Comparison of ENCODE assay signal across 23 cellular contexts in the genomic region with DNA sequence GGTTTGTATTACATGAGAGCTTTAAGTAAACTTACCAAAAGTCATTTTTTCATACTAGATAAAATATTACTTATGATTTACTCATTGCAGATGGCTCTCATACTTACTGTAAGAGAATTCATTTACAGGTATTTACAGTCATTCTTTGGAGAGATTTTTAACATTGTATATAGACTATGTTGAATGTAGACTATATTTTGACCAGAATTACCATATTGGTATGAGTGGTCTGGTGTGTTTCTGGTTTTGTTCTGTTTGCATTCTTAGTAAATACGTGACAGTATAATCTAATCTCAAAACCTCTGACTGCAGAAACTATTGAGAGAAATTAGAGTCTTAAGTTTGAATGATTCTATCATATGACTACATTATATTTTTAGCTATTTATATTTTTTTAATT.
DNase-seq lines count a peak whose midpoint lies in the region; ATAC-seq, FAIRE-seq and TF ChIP-seq lines count a peak whose summit lies in the region.
"Had no signal": no experiment of that assay in that cellular context is flagged by ENCODE, and none has a peak within 500 bp of the region (broad histone marks: within the 10 kb centered on the region; RNA-seq: fewer than 3 reads in every experiment).

No MANE protein-coding gene starts in this region.

- in situ Hi-C loops in K562 (cut with MboI) = no loop called here

- H3K4me2 ChIP-seq in SK-N-SH (no peak overlapping the region), K562 (ENCODE audit: insufficient read depth, low read length) (no peak overlapping the region)
- H3K4me2 ChIP-seq: A549 had no signal

- peaks cover 4% of the 10 kb centered on the region for H3K9me3 Mint-ChIP-seq in natural killer cell treated with Interleukin-12 subunit alpha and Interleukin-12 subunit beta and Interleukin-15 and Interleukin-18, amount 100 ng/mL, for 72 hours
- H3K9me3 Mint-ChIP-seq in natural killer cell (no peaks in the 10 kb centered on the region), HFFc6 (no peaks in the 10 kb centered on the region)
- H3K9me3 Mint-ChIP-seq: CD4-positive, alpha-beta T cell had no signal

- FAIRE-seq in K562 (lab: Jason Lieb, UNC) = no peak
- FAIRE-seq: A549, D721Med, GM12892, H54, HepG2 had no signal

- intact Hi-C loops in natural killer cell (cut with micrococcal nuclease) (no loop called here), K562 (cut with micrococcal nuclease) (no loop called here)

- ATAC-seq in SK-N-SH treated with all-trans-retinoic acid at 6 μM for 48 hours = no peak
- peak; percentile 15 to 51 for ATAC-seq in natural killer cell treated with Interleukin-12 subunit alpha and Interleukin-12 subunit beta and Interleukin-15 and Interleukin-18, amount 100 ng/mL, for 72 hours
- ATAC-seq in natural killer cell = no peak
- ATAC-seq in K562 = peak; percentile 13; the same call in 1 of the 3 replicates
- no peak for ATAC-seq in HG03460 (IDR thresholded peaks at IDR 0.05; ENCODE audit: unreplicated experiment)
- ATAC-seq: A549, HepG2 had no signal

- H3K27me3 ChIP-seq in SK-N-SH (ENCODE audit: insufficient read depth) (no peaks in the 10 kb centered on the region), K562 (ENCODE audit: control insufficient read depth in 2 of 2, insufficient read depth in 2 of 2, low read length in 2 of 2) (no peaks in the 10 kb centered on the region)

- 100% methylated on average over 1 of the region's 1 CpG for WGBS in SK-N-SH (ENCODE audit: low lambda C conversion rate)
- 89% methylated on average over 1 of the region's 1 CpG for WGBS in K562 (ENCODE audit: insufficient coverage, low coverage, missing lambda C conversion rate)

- H3K36me3 ChIP-seq in SK-N-SH (replicated peaks in 1 of 2; ENCODE audit: control insufficient read depth in 1 of 2, insufficient read depth in 2 of 2, low read length in 1 of 2) (peaks cover 9 to 25% of the 10 kb centered on the region in 2 experiments), K562 (ENCODE audit: control insufficient read depth, insufficient read depth, low read length) (peaks cover 66% of the 10 kb centered on the region)

- TF ChIP-seq CTCF in SK-N-SH (IDR thresholded peaks at IDR 0.05) (no peak), natural killer cell (IDR thresholded peaks at IDR 0.05) (no peak), K562 (IDR thresholded peaks at IDR 0.05 in 2 of 3, conservative IDR thresholded peaks at IDR 0.05 in 1 of 3; ENCODE audit: insufficient read depth in 2 of 3, low read depth in 1 of 3, low read length in 3 of 3) (no peak), HFFc6 (IDR thresholded peaks at IDR 0.05) (no peak)

- H3K9ac ChIP-seq in SK-N-SH (no peak overlapping the region), K562 (ENCODE audit: insufficient read depth in 1 of 2, low read depth in 2 of 2, low read length in 2 of 2) (no peak overlapping the region)
- H3K9ac ChIP-seq: GM23248 had no signal

- no peak overlapping the region for H3K27ac Mint-ChIP-seq in natural killer cell treated with Interleukin-12 subunit alpha and Interleukin-12 subunit beta and Interleukin-15 and Interleukin-18, amount 100 ng/mL, for 72 hours
- H3K27ac Mint-ChIP-seq in natural killer cell = peak overlapping the region in 1 of 2 donors; percentile 70
- H3K27ac Mint-ChIP-seq in HFFc6 = no peak overlapping the region
- H3K27ac Mint-ChIP-seq: CD4-positive, alpha-beta T cell; IgD-negative memory B cell had no signal

- H3K9me3 ChIP-seq in SK-N-SH (no peaks in the 10 kb centered on the region), K562 (replicated peaks; ENCODE audit: control insufficient read depth, insufficient read depth, low read depth, low read length) (no peaks in the 10 kb centered on the region)
- H3K9me3 ChIP-seq: A549, Caco-2 had no signal

- no TSS peak for BruUV-seq in K562 (replicated peaks; lab: Mats Ljungman, UMichigan)

- H3K36me3 Mint-ChIP-seq in natural killer cell treated with Interleukin-12 subunit alpha and Interleukin-12 subunit beta and Interleukin-15 and Interleukin-18, amount 100 ng/mL, for 72 hours = no peaks in the 10 kb centered on the region
- H3K36me3 Mint-ChIP-seq in natural killer cell = no peaks in the 10 kb centered on the region
- H3K36me3 Mint-ChIP-seq in HFFc6 (ENCODE audit: low read depth) = peaks cover 11% of the 10 kb centered on the region

- H3K27ac ChIP-seq in SK-N-SH (ENCODE audit: low read depth in 2 of 2, low read length in 1 of 2) (no peak overlapping the region), K562 (ENCODE audit: extremely low read depth, low read depth, low read length) (peak overlapping the region; percentile 12; the same call in 1 of the 3 replicates), caudate nucleus (ENCODE audit: low read depth, low read length) (no peak overlapping the region)
- H3K27ac ChIP-seq: 22Rv1, A549, C4-2B, GM23248 had no signal

- no peaks in the 10 kb centered on the region for H3K9me1 ChIP-seq in K562 (ENCODE audit: control insufficient read depth, insufficient read depth, low read length)

- H3K4me3 Mint-ChIP-seq in natural killer cell treated with Interleukin-12 subunit alpha and Interleukin-12 subunit beta and Interleukin-15 and Interleukin-18, amount 100 ng/mL, for 72 hours = no peak overlapping the region
- H3K4me3 Mint-ChIP-seq in natural killer cell (no peak overlapping the region), HFFc6 (no peak overlapping the region)
- H3K4me3 Mint-ChIP-seq: CD4-positive, alpha-beta T cell; IgD-negative memory B cell had no signal

- H3K79me2 ChIP-seq in SK-N-SH (ENCODE audit: insufficient read depth) (no peaks in the 10 kb centered on the region), K562 (ENCODE audit: control insufficient read depth, insufficient read depth, low read length) (peaks cover 75% of the 10 kb centered on the region)

- TF ChIP-seq RAD21 in SK-N-SH (IDR thresholded peaks at IDR 0.05; ENCODE audit: low read length) (no peak), K562 (CRISPR knock-in tag; conservative IDR thresholded peaks at IDR 0.05 in 1 of 2, IDR thresholded peaks at IDR 0.05 in 1 of 2) (no peak)

- CTCF ChIA-PET in SK-N-SH (lab: Yijun Ruan, JAX) (no interaction called here), K562 (lab: Yijun Ruan, JAX; ENCODE audit: low intra/inter-chr PET ratio) (no interaction called here)

- no peaks in the 10 kb centered on the region for H4K20me1 ChIP-seq in SK-N-SH (ENCODE audit: insufficient read depth)
- H4K20me1 ChIP-seq in K562 (replicated peaks; ENCODE audit: control insufficient read depth, insufficient read depth, low read length) = no peaks in the 10 kb centered on the region

- no peaks in the 10 kb centered on the region; a peak in 3 of 4 replicates for H3K4me1 ChIP-seq in SK-N-SH (ENCODE audit: control insufficient read depth in 1 of 2, insufficient read depth in 2 of 2, low read depth in 1 of 2, low read length in 1 of 2)
- H3K4me1 ChIP-seq in K562 (replicated peaks in 1 of 2; ENCODE audit: control insufficient read depth in 2 of 2, insufficient read depth in 2 of 2, low read length in 2 of 2) = no peaks in the 10 kb centered on the region
- H3K4me1 ChIP-seq: A549, Caco-2 had no signal

- peaks cover 10 to 15% of the 10 kb centered on the region in 2 donors for H3K4me1 Mint-ChIP-seq in natural killer cell treated with Interleukin-12 subunit alpha and Interleukin-12 subunit beta and Interleukin-15 and Interleukin-18, amount 100 ng/mL, for 72 hours (ENCODE audit: low read depth in 2 of 2)
- H3K4me1 Mint-ChIP-seq in natural killer cell = peaks cover 15 to 20% of the 10 kb centered on the region in 2 donors
- peaks cover 26% of the 10 kb centered on the region for H3K4me1 Mint-ChIP-seq in HFFc6 (ENCODE audit: low read depth)

- TF ChIP-seq EP300 in SK-N-SH (IDR thresholded peaks at IDR 0.05; ENCODE audit: borderline replicate concordance in 1 of 2, low read depth in 1 of 2, low read length in 1 of 2) (no peak), K562 (IDR thresholded peaks at IDR 0.05; ENCODE audit: low read length) (no peak)

- H3K27me3 Mint-ChIP-seq in natural killer cell treated with Interleukin-12 subunit alpha and Interleukin-12 subunit beta and Interleukin-15 and Interleukin-18, amount 100 ng/mL, for 72 hours = no peaks in the 10 kb centered on the region
- H3K27me3 Mint-ChIP-seq in natural killer cell (ENCODE audit: low read depth in 2 of 2) (no peaks in the 10 kb centered on the region), HFFc6 (ENCODE audit: insufficient read depth) (no peaks in the 10 kb centered on the region)
- H3K27me3 Mint-ChIP-seq: CD4-positive, alpha-beta T cell; IgD-negative memory B cell had no signal

- no peak for DNase-seq in SK-N-SH
- no peak for DNase-seq in natural killer cell treated with Interleukin-12 subunit alpha and Interleukin-12 subunit beta and Interleukin-15 and Interleukin-18, amount 100 ng/mL, for 72 hours (ENCODE audit: low spot score)
- DNase-seq in natural killer cell = no peak
- no peak for DNase-seq in K562 (ENCODE audit: extremely low read depth in 1 of 4, low spot score in 3 of 4)
- no peak for DNase-seq in HFFc6
- DNase-seq in caudate nucleus (lab: John Stamatoyannopoulos, UW) = no peak
- DNase-seq: AML-193; Caco-2; CD4-positive, alpha-beta T cell; DMS79; GDM1; GM23248; HCEC 1CT had no signal

- peaks cover 3% of the 10 kb centered on the region for H3F3A ChIP-seq in SK-N-SH (replicated peaks; ENCODE audit: insufficient read depth)

- no peak overlapping the region for H3K4me3 ChIP-seq in SK-N-SH (ENCODE audit: low read depth in 2 of 2, low read length in 1 of 2)
- H3K4me3 ChIP-seq in K562 = no peak overlapping the region
- H3K4me3 ChIP-seq: A549, GM23248 had no signal

- POLR2A ChIA-PET in SK-N-SH (lab: Yijun Ruan, JAX) (no interaction called here), K562 (lab: Yijun Ruan, JAX) (no interaction called here)

- no peaks in the 10 kb centered on the region for H3K9me2 ChIP-seq in SK-N-SH

- no peak for TF ChIP-seq POLR2A in K562 (conservative IDR thresholded peaks at IDR 0.05)

- H2AFZ ChIP-seq in SK-N-SH (ENCODE audit: low read depth) (no peak overlapping the region), K562 (ENCODE audit: low read depth, low read length) (no peak overlapping the region)
- H2AFZ ChIP-seq: GM23248 had no signal

TF ChIP-seq in SK-N-SH treated with all-trans-retinoic acid at 6 μM for 48 hours, 23 proteins besides CTCF, POLR2A, EP300 and RAD21 (continues in another document):
- TF ChIP-seq ISL1 (CRISPR knock-in tag; IDR thresholded peaks at IDR 0.05) (peak; percentile 41; the same call in 1 of the 2 replicates), GLIS3 (CRISPR knock-in tag; IDR thresholded peaks at IDR 0.05) (no peak), ZFP30 (CRISPR knock-in tag; IDR thresholded peaks at IDR 0.05) (no peak), ZC3H10 (CRISPR knock-in tag; IDR thresholded peaks at IDR 0.05) (no peak)

TF ChIP-seq in SK-N-SH, 30 proteins besides CTCF, POLR2A, EP300 and RAD21 (continues in another document):
- TF ChIP-seq YY1 (IDR thresholded peaks at IDR 0.05; ENCODE audit: low read depth) (no peak), NFIC (IDR thresholded peaks at IDR 0.05; ENCODE audit: borderline replicate concordance) (no peak), ELF1 (IDR thresholded peaks at IDR 0.05) (no peak), TCF12 (IDR thresholded peaks at IDR 0.05) (no peak)

TF ChIP-seq in K562, 482 proteins besides CTCF, POLR2A, EP300 and RAD21 (continues in another document):
- no peak for TF ChIP-seq ZNF766 (CRISPR knock-in tag; conservative IDR thresholded peaks at IDR 0.05)

Comparison
In these comparisons a context has a peak if more than half of its experiments do, and no peak if none do; other contexts are left out.
1. ATAC-seq: peak in natural killer cell treated with Interleukin-12 subunit alpha and Interleukin-12 subunit beta and Interleukin-15 and Interleukin-18, amount 100 ng/mL, for 72 hours (2 of 2) and K562 (single experiment); none in SK-N-SH treated with all-trans-retinoic acid at 6 μM for 48 hours (single experiment), natural killer cell (0 of 3) and HG03460 (single experiment).